Comparison of ENCODE assay signal across 1 cellular context in the genomic region with DNA sequence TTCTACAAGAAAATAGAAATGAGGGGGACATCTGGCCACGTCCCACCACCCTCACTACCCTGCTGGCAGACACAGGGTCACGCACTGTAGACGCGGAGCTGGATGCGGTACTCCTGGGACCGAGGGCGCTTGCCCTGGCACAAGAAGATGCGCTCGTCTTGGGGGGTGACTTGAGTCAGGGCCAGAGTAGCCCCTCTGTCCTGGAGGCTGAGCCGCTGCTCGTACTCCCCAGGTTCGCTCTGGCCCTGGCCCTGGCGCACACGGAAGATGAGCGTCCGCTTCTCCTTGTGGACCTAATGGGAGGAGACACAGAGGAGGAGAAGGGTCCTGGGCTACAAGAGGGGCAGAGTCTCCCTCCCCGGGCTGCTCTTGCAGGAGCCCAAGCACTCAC.
TF ChIP-seq lines count a peak whose summit lies in the region.

No MANE protein-coding gene starts in this region.

TF ChIP-seq in GM23338, 12 proteins besides CTCF, POLR2A, EP300 and RAD21 (continued from another document):
- TF ChIP-seq EZH2 (IDR thresholded peaks at IDR 0.05; ENCODE audit: low read depth, unreplicated experiment): no peak
- TF ChIP-seq, protein P1, sequence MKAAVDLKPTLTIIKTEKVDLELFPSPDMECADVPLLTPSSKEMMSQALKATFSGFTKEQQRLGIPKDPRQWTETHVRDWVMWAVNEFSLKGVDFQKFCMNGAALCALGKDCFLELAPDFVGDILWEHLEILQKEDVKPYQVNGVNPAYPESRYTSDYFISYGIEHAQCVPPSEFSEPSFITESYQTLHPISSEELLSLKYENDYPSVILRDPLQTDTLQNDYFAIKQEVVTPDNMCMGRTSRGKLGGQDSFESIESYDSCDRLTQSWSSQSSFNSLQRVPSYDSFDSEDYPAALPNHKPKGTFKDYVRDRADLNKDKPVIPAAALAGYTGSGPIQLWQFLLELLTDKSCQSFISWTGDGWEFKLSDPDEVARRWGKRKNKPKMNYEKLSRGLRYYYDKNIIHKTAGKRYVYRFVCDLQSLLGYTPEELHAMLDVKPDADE (IDR thresholded peaks at IDR 0.05): no peak
